8 cellular contexts compared by ENCODE assay signal in the genomic region with DNA sequence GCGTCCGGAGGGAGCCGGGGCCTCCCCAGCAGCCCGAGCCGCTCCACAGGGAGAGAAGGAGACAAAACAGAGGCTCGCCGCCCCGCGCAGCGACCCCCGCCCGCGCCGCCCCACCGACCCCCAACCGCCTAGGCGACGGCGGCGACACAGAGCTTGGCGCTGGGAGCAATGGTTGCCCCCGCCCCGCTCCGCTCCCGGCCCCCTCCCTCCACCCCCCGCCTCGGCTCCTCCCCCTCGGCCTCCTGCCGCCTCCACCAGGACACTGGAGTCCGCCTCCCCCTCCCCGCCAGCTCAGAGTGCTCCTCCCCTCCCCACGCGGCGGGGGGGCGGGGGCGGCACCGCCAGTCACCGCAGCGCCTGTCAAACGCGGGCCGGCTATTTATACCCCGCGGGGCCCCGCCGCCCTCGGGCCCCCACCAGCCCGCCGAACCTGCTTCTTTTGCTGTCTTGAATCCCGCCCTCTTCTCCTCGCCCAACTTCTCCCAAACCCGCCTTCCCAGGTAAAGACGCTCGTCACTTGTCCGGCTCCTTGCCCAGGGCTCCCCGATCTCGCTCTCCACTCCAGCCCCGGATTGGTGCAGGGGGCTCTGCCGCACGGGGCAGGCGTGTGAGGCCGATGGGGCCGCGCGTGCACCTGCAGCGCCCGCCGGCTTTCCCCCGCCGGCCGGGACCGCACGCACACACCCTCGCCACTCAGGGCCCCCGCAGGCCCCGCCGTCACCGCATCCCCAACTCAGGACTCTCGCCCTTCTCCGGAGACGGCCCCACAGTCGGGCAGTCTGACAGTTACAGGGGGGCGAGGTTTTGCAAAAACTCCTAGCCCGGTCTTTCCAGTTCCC. TPM values are rescaled to one million over a fixed set of nuclear protein-coding genes. Genes with fewer than 3 reads are reported as not detected.
DNase-seq lines count a peak whose midpoint lies in the region; ATAC-seq and TF ChIP-seq lines count a peak whose summit lies in the region.

TSS of gene ELF2 (minus strand) at position 170 of the 839 bp plus-strand sequence. CDS start 39,517 bp downstream, outside the sequence.

- H3K9me3 ChIP-seq in left ventricle myocardium inferior (replicated peaks) (no peaks in the 10 kb centered on the region), psoas muscle (no peaks in the 10 kb centered on the region)

- H3K4me3 ChIP-seq in left ventricle myocardium inferior, result peak within 1 kb of the TSS; percentile 99
- H3K4me3 ChIP-seq in psoas muscle, result peak within 1 kb of the TSS; percentile 99

- no peaks in the 10 kb centered on the region for H3K36me3 ChIP-seq in left ventricle myocardium inferior
- no peaks in the 10 kb centered on the region for H3K36me3 ChIP-seq in psoas muscle (ENCODE audit: insufficient read depth in 1 of 2, low read depth in 1 of 2)

- 0 to 1% (median 0%) methylated on average over 57 to 81 of the region's 84 CpGs for WGBS in psoas muscle, 3 donors

- H3K27me3 ChIP-seq in left ventricle myocardium inferior (ENCODE audit: low read depth) (no peaks in the 10 kb centered on the region), psoas muscle (ENCODE audit: insufficient read depth in 3 of 3, low read length in 2 of 3) (no peaks in the 10 kb centered on the region)

- H3K4me1 ChIP-seq in left ventricle myocardium inferior, result peaks cover 51% of the 10 kb centered on the region
- H3K4me1 ChIP-seq in psoas muscle, result peaks cover 21% of the 10 kb centered on the region

- H3K27ac ChIP-seq in left ventricle myocardium inferior (replicated peaks) (peak within 1 kb of the TSS; percentile 100), psoas muscle (peak within 1 kb of the TSS; percentile 100)

- peak; percentile 33 for DNase-seq in NCI-H146 treated with DMSO at 0.1 percent for 48 hours (lab: John Stamatoyannopoulos, UW; ENCODE audit: unreplicated experiment)
- peak; percentile 62 to 93 (median 79) for DNase-seq in T-helper 2 cell
- peak; percentile 50 to 97 (median 89) for DNase-seq in amygdala (lab: John Stamatoyannopoulos, UW)
- DNase-seq in left ventricle myocardium inferior, result peak; percentile 94
- peak; percentile 96 to 98 for DNase-seq in psoas muscle
- peak; percentile 92 for DNase-seq in ureter (ENCODE audit: low spot score)

- intact Hi-C loops in left ventricle myocardium inferior (cut with micrococcal nuclease) (loop anchor here (5.0 kb wide), 1 partner anchor 120 kb away; no protein-coding TSS in a partner anchor), psoas muscle (cut with DNase I) (loop anchor here in 1 of 2 donors (5.0 to 10.0 kb wide), 3 partner anchors 80 to 142 kb away; no protein-coding TSS in a partner anchor)

- no peak for TF ChIP-seq CTCF in left ventricle myocardium inferior (IDR thresholded peaks at IDR 0.05; ENCODE audit: borderline replicate concordance)
- TF ChIP-seq CTCF in psoas muscle (IDR thresholded peaks at IDR 0.05), result no peak

- ATAC-seq in GM18498 (IDR thresholded peaks at IDR 0.05; ENCODE audit: unreplicated experiment) (peak; percentile 47), HG02884 (IDR thresholded peaks at IDR 0.05; ENCODE audit: unreplicated experiment) (peak; percentile 33), psoas muscle (peak; percentile 83 to 87 (median 84))

RNA-seq across cellular contexts. Expression of gene ELF2, which starts in this region (rescaled TPM):
- total RNA-seq in left ventricle myocardium inferior (33.9 TPM), psoas muscle (10 to 100 TPM; 27.0 to 31.7 (median 28.5) TPM), ureter (59.7 TPM)
- 10 to 100 TPM; 10.3 to 25.8 (median 14.7) TPM for polyA plus RNA-seq in psoas muscle

Comparison
In these comparisons a context has a peak if more than half of its experiments do, and no peak if none do; other contexts are left out.
1. Peak in every context shown above with its lines: DNase-seq, ATAC-seq, H3K4me3 ChIP-seq and H3K27ac ChIP-seq.
2. ATAC-seq: peak in every context shown above with its lines; median percentile 84 in psoas muscle; 47 in GM18498; 33 in HG02884.
3. DNase-seq: peak in every context shown above with its lines; median percentile 97 in psoas muscle; 94 in left ventricle myocardium inferior; 92 in ureter; 89 in amygdala; 79 in T-helper 2 cell; 33 in NCI-H146 treated with DMSO at 0.1 percent for 48 hours.